In genomic region chr19:50147462-50148423, GRCh38 we compare ENCODE assay signal across 8 cellular contexts. TPM values are rescaled to one million over a fixed set of nuclear protein-coding genes. Genes with fewer than 3 reads are reported as not detected.
A peak's percentile ranks its signal among the peaks of the same experiment; 100 is the strongest.
DNase-seq lines count a peak whose midpoint lies in the region; ATAC-seq, FAIRE-seq and TF ChIP-seq lines count a peak whose summit lies in the region.

No MANE protein-coding gene starts in this region.

- peak overlapping the region; percentile 76 to 81 (median 78) for H3K4me3 Mint-ChIP-seq in immature natural killer cell

- H3K36me3 Mint-ChIP-seq in immature natural killer cell = no peaks in the 10 kb centered on the region

- H3K4me1 Mint-ChIP-seq in immature natural killer cell = peaks cover 13 to 15% of the 10 kb centered on the region in 2 donors

- no peak for FAIRE-seq in small intestine (lab: Jason Lieb, UNC)

- H3K27ac Mint-ChIP-seq in immature natural killer cell = peak overlapping the region in 3 of 6 donors; percentile 35 to 62 (median 43)

- peaks cover 0 to 10% (median 4%) of the 10 kb centered on the region in 6 donors for H3K9me3 Mint-ChIP-seq in immature natural killer cell

- H3K27me3 ChIP-seq in small intestine (ENCODE audit: control insufficient read depth in 2 of 2, insufficient read depth in 2 of 2, low read length in 2 of 2) = no peaks in the 10 kb centered on the region

- WGBS in small intestine, 3 donors = 1 to 2% (median 2%) methylated on average over 48 to 52 of the region's 52 CpGs

- no peaks in the 10 kb centered on the region for H3K9me3 ChIP-seq in small intestine (ENCODE audit: control insufficient read depth, low read depth)

- no peaks in the 10 kb centered on the region for H3K36me3 ChIP-seq in small intestine (ENCODE audit: control insufficient read depth in 2 of 2, insufficient read depth in 2 of 2, low read length in 2 of 2)

- H3K27me3 Mint-ChIP-seq in immature natural killer cell (ENCODE audit: low read depth in 3 of 3) = peaks cover 0 to 28% (median 4%) of the 10 kb centered on the region in 3 donors

- H3K27ac ChIP-seq in 22Rv1 (peak overlapping the region; percentile 83), small intestine (ENCODE audit: low read depth in 1 of 2, low read length in 1 of 2) (no peak overlapping the region)

- H3K4me3 ChIP-seq in cardiac fibroblast (replicated peaks in 1 of 2; ENCODE audit: low read depth in 2 of 2, low read length in 2 of 2) (peak overlapping the region; percentile 58 to 67), small intestine (ENCODE audit: low read depth in 1 of 2, low read length in 2 of 2) (peak overlapping the region in 1 of 2 donors; percentile 47)

- no peaks in the 10 kb centered on the region for H3K4me1 ChIP-seq in small intestine (ENCODE audit: control insufficient read depth in 2 of 2, insufficient read depth in 1 of 2, low read depth in 1 of 2, low read length in 1 of 2)

- TF ChIP-seq CTCF in 22Rv1 (IDR thresholded peaks at IDR 0.05) = peak; percentile 84
- TF ChIP-seq CTCF in cardiac fibroblast (IDR thresholded peaks at IDR 0.05; ENCODE audit: low read depth, low read length) = peak; percentile 39

- DNase-seq in NCI-H2107 treated with DMSO at 0.1 percent for 48 hours (lab: John Stamatoyannopoulos, UW; ENCODE audit: unreplicated experiment) (peak; percentile 33), cardiac fibroblast (ENCODE audit: low read depth in 2 of 2) (peak; percentile 89 to 96), immature natural killer cell (peak; percentile 49 to 55 (median 51)), small intestine (peak; percentile 90)
- peak; percentile 22 to 45 (median 35) for DNase-seq in activated CD4-positive, CD25-positive, alpha-beta regulatory T cell (lab: John Stamatoyannopoulos, UW)

- peak; percentile 60 for ATAC-seq in GM19467 (IDR thresholded peaks at IDR 0.05; ENCODE audit: unreplicated experiment)
- ATAC-seq in GM18858 (IDR thresholded peaks at IDR 0.05; ENCODE audit: unreplicated experiment) = no peak

RNA-seq across cellular contexts. Expression of gene IZUMO2, which starts 15.3 kb away (rescaled TPM):
- not detected for polyA plus RNA-seq in immature natural killer cell
- under 1 TPM in 1 of 3 donors, not detected in 2; 0.09 TPM for polyA plus RNA-seq in small intestine

RNA-seq across cellular contexts. Expression of gene MYH14, which starts 55.7 kb away (rescaled TPM):
- polyA plus RNA-seq in immature natural killer cell (not detected), small intestine (100 to 1,000 TPM; 202 to 392 (median 216) TPM)

Comparison
In these comparisons a context has a peak if more than half of its experiments do, and no peak if none do; other contexts are left out.
1. DNase-seq: peak in every context shown above with its lines; median percentile 92 in cardiac fibroblast; 90 in small intestine; 51 in immature natural killer cell; 35 in activated CD4-positive, CD25-positive, alpha-beta regulatory T cell; 33 in NCI-H2107 treated with DMSO at 0.1 percent for 48 hours.
2. RNA of gene MYH14, which starts 55.7 kb away (polyA plus RNA-seq): 202 to 392 TPM in small intestine; not detected in immature natural killer cell; every median in the first group is over 100 times any median in the second.